In the genomic region with DNA sequence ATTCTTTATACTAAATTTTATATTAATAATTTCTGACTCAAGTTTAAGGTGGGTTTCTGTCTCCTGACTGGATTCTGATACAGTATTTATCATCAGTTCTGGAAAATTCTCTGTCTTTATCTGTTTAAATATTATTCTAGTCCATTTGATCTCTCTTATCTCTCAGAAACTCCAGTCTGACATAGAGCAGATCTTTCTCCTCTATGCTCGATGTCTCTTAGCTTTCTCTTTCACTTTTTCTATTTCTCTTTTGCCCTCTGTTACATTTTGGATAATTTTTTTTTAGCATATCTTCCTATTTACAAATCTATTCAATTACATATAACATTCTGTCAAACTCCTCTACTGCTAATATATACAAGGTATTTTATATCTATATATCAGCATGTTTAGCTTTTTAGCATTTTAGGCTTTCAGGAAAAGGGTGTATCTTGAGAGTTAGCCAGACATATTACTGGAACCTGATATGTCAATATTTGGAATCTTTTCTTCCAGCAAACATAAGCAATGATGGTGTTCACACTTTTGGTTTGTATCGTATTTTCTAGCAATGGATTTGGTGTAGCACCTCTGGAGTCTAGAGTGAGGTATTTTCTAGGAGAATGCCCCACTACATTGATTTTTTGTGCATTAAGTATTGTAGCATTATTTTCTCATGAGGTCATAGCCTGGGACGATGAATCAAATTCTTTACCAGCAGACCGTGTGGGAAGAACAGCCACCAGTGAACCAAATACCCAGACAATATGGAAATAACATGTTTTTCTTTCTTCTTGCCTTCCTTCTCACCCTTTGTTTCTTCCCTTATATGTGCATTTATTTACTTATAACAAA, we compare ENCODE assay signal across 10 cellular contexts. TPM values are rescaled to one million over a fixed set of nuclear protein-coding genes. Genes with fewer than 3 reads are reported as not detected.
A peak's percentile ranks its signal among the peaks of the same experiment; 100 is the strongest.
DNase-seq lines count a peak whose midpoint lies in the region; ATAC-seq and TF ChIP-seq lines count a peak whose summit lies in the region.
"Had no signal": no experiment of that assay in that cellular context is flagged by ENCODE, and none has a peak within 500 bp of the region (broad histone marks: within the 10 kb centered on the region; RNA-seq: fewer than 3 reads in every experiment).

No MANE protein-coding gene starts in this region.

- intact Hi-C loops in ascending aorta (cut with DNase I) (no loop called here), stomach (cut with DNase I; ENCODE audit: low total_unique reads) (no loop called here)

- ATAC-seq in GM21723 (IDR thresholded peaks at IDR 0.05; ENCODE audit: unreplicated experiment) (no peak), GM19324 (IDR thresholded peaks at IDR 0.05; ENCODE audit: low FRiP score, unreplicated experiment) (no peak)
- ATAC-seq: activated T-cell treated with anti-CD3 and anti-CD28 coated beads, Interleukin-2, amount 50 U/mL, for 4 hours had no signal

- H3K27ac ChIP-seq in ascending aorta (peak overlapping the region; percentile 97 to 99), stomach (peak overlapping the region in 4 of 5 donors; percentile 44 to 90 (median 86))
- H3K27ac ChIP-seq: epithelial cell of prostate had no signal

- WGBS in stomach, 5 donors = 15 to 33% (median 23%) methylated on average over 4 of the region's 4 CpGs

- H3K36me3 ChIP-seq in ascending aorta = no peaks in the 10 kb centered on the region
- H3K36me3 ChIP-seq in stomach = no peaks in the 10 kb centered on the region

- TF ChIP-seq CTCF in ascending aorta (IDR thresholded peaks at IDR 0.05) = no peak
- TF ChIP-seq CTCF in stomach (IDR thresholded peaks at IDR 0.05) = no peak

- H3K9me3 ChIP-seq in ascending aorta = no peaks in the 10 kb centered on the region
- H3K9me3 ChIP-seq in stomach = no peaks in the 10 kb centered on the region

- H3K27me3 ChIP-seq in ascending aorta (no peaks in the 10 kb centered on the region), stomach (no peaks in the 10 kb centered on the region)

- H3K4me3 ChIP-seq in ascending aorta = peak overlapping the region; percentile 10 to 37
- peak overlapping the region in 2 of 4 donors; percentile 12 to 15 for H3K4me3 ChIP-seq in stomach

- H3K4me1 ChIP-seq in ascending aorta (peaks cover 3 to 39% of the 10 kb centered on the region in 2 donors), stomach (peaks cover 19 to 42% (median 39%) of the 10 kb centered on the region in 4 donors)

- TF ChIP-seq POLR2A in stomach (IDR thresholded peaks at IDR 0.05) = no peak

- no peak for TF ChIP-seq EP300 in stomach (IDR thresholded peaks at IDR 0.05)

- DNase-seq in HT1080 (ENCODE audit: low read depth) = peak; percentile 83
- DNase-seq in ascending aorta (ENCODE audit: low spot score in 2 of 2) = no peak
- peak; percentile 78 for DNase-seq in kidney glomerular epithelial cell (lab: John Stamatoyannopoulos, UW)
- DNase-seq in stomach = no peak
- DNase-seq in NCI-H82 (lab: John Stamatoyannopoulos, UW) = no peak
- DNase-seq: activated T-cell treated with anti-CD3 and anti-CD28 coated beads, Interleukin-2, amount 50 U/mL, for 4 hours; NCI-H1930 had no signal

RNA-seq across cellular contexts. Expression of a gene that starts 4.1 kb away (rescaled TPM):
- total RNA-seq in HT1080 (2014; rRNA removed; shearing (Covaris generic)) = 158 and 162 TPM in 2 replicates
- 103 and 115 TPM in 2 replicates for polyA plus RNA-seq in HT1080 (2015; cell fraction: cytosol; rRNA removed)
- 85.2 and 92.3 TPM in 2 replicates for polyA plus RNA-seq in HT1080 (2015; cell fraction: nucleus; rRNA removed)
- total RNA-seq in ascending aorta = 1,040 TPM
- 100 to 1,000 TPM in 3 of 5 donors, 10 to 100 TPM in 2; 35.1 to 442 (median 250) TPM for total RNA-seq in stomach
- polyA plus RNA-seq in stomach = 100 to 1,000 TPM; 197 to 451 (median 373) TPM

Comparison
In these comparisons a context has a peak if more than half of its experiments do, and no peak if none do; other contexts are left out.
1. DNase-seq: peak in HT1080 (single experiment) and kidney glomerular epithelial cell (single experiment); none in ascending aorta (0 of 2), stomach (single experiment) and NCI-H82 (single experiment).